Comparison of ENCODE assay signal across 8 cellular contexts in genomic region chr9:135282001-135282731, GRCh38.
A peak's percentile ranks its signal among the peaks of the same experiment; 100 is the strongest.
DNase-seq lines count a peak whose midpoint lies in the region; ATAC-seq and TF ChIP-seq lines count a peak whose summit lies in the region.

No MANE protein-coding gene starts in this region.

- H3K36me3 ChIP-seq in esophagus muscularis mucosa: no peaks in the 10 kb centered on the region

- in situ Hi-C loops in T47D (cut with HindIII; ENCODE audit: low pct_unique_long_range_greater_than_20kb, low sequenced_read_pairs): no loop called here

- H3K9me3 ChIP-seq in esophagus muscularis mucosa: no peaks in the 10 kb centered on the region

- peak; percentile 97 for DNase-seq in DMS79 treated with DMSO at 0.1 percent for 48 hours (lab: John Stamatoyannopoulos, UW)
- DNase-seq in NCI-H187 (lab: John Stamatoyannopoulos, UW): peak; percentile 47 to 73
- DNase-seq in T47D (ENCODE audit: low read depth in 1 of 2, low spot score in 1 of 2): peak; percentile 94 to 95
- DNase-seq in mucosa of gallbladder (ENCODE audit: low spot score): peak; percentile 90
- DNase-seq in germinal center (ENCODE audit: low spot score): no peak
- DNase-seq in esophagus muscularis mucosa (ENCODE audit: extremely low spot score): no peak
- no peak for DNase-seq in EL

- TF ChIP-seq POLR2A in esophagus muscularis mucosa (IDR thresholded peaks at IDR 0.05; ENCODE audit: low read depth): no peak

- intact Hi-C loops in esophagus muscularis mucosa (cut with DNase I): no loop called here

- no peak overlapping the region for H3K4me3 ChIP-seq in esophagus muscularis mucosa

- H3K27me3 ChIP-seq in esophagus muscularis mucosa: peaks cover 0 to 84% (median 2%) of the 10 kb centered on the region in 4 donors

- no peak for TF ChIP-seq EP300 in esophagus muscularis mucosa (IDR thresholded peaks at IDR 0.05)

- no peak for TF ChIP-seq CTCF in esophagus muscularis mucosa (IDR thresholded peaks at IDR 0.05)

- 17% methylated on average over 15 of the region's 18 CpGs for WGBS in esophagus muscularis mucosa

- peaks cover 11 to 13% (median 12%) of the 10 kb centered on the region in 4 donors for H3K4me1 ChIP-seq in esophagus muscularis mucosa

- no peak for ATAC-seq in HG02798 (IDR thresholded peaks at IDR 0.05; ENCODE audit: poor library complexity, unreplicated experiment)

- H3K27ac ChIP-seq in esophagus muscularis mucosa (replicated peaks in 1 of 4): no peak overlapping the region

Comparison
In these comparisons a context has a peak if more than half of its experiments do, and no peak if none do; other contexts are left out.
1. DNase-seq: peak in DMS79 treated with DMSO at 0.1 percent for 48 hours (single experiment), NCI-H187 (2 of 2), T47D (2 of 2) and mucosa of gallbladder (single experiment); none in germinal center (single experiment), esophagus muscularis mucosa (single experiment) and EL (single experiment).